2 cellular contexts compared by ENCODE assay signal in genomic region chr17:79721993-79722671, GRCh38.
A peak's percentile ranks its signal among the peaks of the same experiment; 100 is the strongest.
TF ChIP-seq lines count a peak whose summit lies in the region.

No MANE protein-coding gene starts in this region.

TF ChIP-seq in IMR-90, 13 proteins besides CTCF, POLR2A, EP300 and RAD21:
- no peak for TF ChIP-seq CEBPB (IDR thresholded peaks at IDR 0.05; ENCODE audit: low read depth, low read length)
- TF ChIP-seq SMC3 (IDR thresholded peaks at IDR 0.05; ENCODE audit: low read depth, low read length): no peak
- no peak for TF ChIP-seq BHLHE40 (IDR thresholded peaks at IDR 0.05; ENCODE audit: low read depth, low read length)
- no peak for TF ChIP-seq MAFK (IDR thresholded peaks at IDR 0.05; ENCODE audit: low read depth, low read length)
- TF ChIP-seq, protein P1, sequence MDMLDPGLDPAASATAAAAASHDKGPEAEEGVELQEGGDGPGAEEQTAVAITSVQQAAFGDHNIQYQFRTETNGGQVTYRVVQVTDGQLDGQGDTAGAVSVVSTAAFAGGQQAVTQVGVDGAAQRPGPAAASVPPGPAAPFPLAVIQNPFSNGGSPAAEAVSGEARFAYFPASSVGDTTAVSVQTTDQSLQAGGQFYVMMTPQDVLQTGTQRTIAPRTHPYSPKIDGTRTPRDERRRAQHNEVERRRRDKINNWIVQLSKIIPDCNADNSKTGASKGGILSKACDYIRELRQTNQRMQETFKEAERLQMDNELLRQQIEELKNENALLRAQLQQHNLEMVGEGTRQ (IDR thresholded peaks at IDR 0.05; ENCODE audit: low read depth, low read length): no peak
- no peak for TF ChIP-seq NFE2L2 (IDR thresholded peaks at IDR 0.05; ENCODE audit: low read depth, low read length)
- TF ChIP-seq ELK1 (IDR thresholded peaks at IDR 0.05; ENCODE audit: borderline replicate concordance, low read depth, low read length): no peak
- TF ChIP-seq MAZ (IDR thresholded peaks at IDR 0.05; ENCODE audit: borderline replicate concordance, low read depth, low read length): no peak
- TF ChIP-seq RCOR1 (IDR thresholded peaks at IDR 0.05; ENCODE audit: insufficient replicate concordance, low read length): no peak
- TF ChIP-seq CHD1 (IDR thresholded peaks at IDR 0.05; ENCODE audit: low read depth, low read length): no peak

TF ChIP-seq in HepG2, 621 proteins besides CTCF, POLR2A, EP300 and RAD21 (continues in another document):
- no peak for TF ChIP-seq TMF1 (CRISPR knock-in tag; IDR thresholded peaks at IDR 0.05; ENCODE audit: low read depth)
- TF ChIP-seq KDM5A (IDR thresholded peaks at IDR 0.05; ENCODE audit: borderline replicate concordance, low read length): no peak
- TF ChIP-seq ATF3 (CRISPR knock-in tag; IDR thresholded peaks at IDR 0.05): no peak
- no peak for TF ChIP-seq ZNF691 (CRISPR knock-in tag; IDR thresholded peaks at IDR 0.05; ENCODE audit: borderline replicate concordance, low read depth)
- TF ChIP-seq RCOR2 (CRISPR knock-in tag; IDR thresholded peaks at IDR 0.05): 0 out of 2 replicates have a peak, but pooled peaks have one; percentile 23
- TF ChIP-seq ZBTB1 (CRISPR knock-in tag; IDR thresholded peaks at IDR 0.05; ENCODE audit: borderline replicate concordance): no peak
- no peak for TF ChIP-seq ZNF761 (CRISPR knock-in tag; conservative IDR thresholded peaks at IDR 0.05)
- TF ChIP-seq ZFY (CRISPR knock-in tag; IDR thresholded peaks at IDR 0.05): peak; percentile 71
- TF ChIP-seq REPIN1 (CRISPR knock-in tag; IDR thresholded peaks at IDR 0.05; ENCODE audit: borderline replicate concordance, low read depth): no peak
- TF ChIP-seq KDM4B (CRISPR knock-in tag; IDR thresholded peaks at IDR 0.05): 0 out of 2 replicates have a peak, but pooled peaks have one; percentile 26
- TF ChIP-seq ARNT2 (CRISPR knock-in tag; IDR thresholded peaks at IDR 0.05; ENCODE audit: low read depth): no peak
- no peak for TF ChIP-seq HNRNPLL (IDR thresholded peaks at IDR 0.05; ENCODE audit: low read depth, low read length, poor library complexity, severe bottlenecking)
- TF ChIP-seq ZNF75D (CRISPR knock-in tag; IDR thresholded peaks at IDR 0.05; ENCODE audit: borderline replicate concordance): no peak
- TF ChIP-seq, protein P2, sequence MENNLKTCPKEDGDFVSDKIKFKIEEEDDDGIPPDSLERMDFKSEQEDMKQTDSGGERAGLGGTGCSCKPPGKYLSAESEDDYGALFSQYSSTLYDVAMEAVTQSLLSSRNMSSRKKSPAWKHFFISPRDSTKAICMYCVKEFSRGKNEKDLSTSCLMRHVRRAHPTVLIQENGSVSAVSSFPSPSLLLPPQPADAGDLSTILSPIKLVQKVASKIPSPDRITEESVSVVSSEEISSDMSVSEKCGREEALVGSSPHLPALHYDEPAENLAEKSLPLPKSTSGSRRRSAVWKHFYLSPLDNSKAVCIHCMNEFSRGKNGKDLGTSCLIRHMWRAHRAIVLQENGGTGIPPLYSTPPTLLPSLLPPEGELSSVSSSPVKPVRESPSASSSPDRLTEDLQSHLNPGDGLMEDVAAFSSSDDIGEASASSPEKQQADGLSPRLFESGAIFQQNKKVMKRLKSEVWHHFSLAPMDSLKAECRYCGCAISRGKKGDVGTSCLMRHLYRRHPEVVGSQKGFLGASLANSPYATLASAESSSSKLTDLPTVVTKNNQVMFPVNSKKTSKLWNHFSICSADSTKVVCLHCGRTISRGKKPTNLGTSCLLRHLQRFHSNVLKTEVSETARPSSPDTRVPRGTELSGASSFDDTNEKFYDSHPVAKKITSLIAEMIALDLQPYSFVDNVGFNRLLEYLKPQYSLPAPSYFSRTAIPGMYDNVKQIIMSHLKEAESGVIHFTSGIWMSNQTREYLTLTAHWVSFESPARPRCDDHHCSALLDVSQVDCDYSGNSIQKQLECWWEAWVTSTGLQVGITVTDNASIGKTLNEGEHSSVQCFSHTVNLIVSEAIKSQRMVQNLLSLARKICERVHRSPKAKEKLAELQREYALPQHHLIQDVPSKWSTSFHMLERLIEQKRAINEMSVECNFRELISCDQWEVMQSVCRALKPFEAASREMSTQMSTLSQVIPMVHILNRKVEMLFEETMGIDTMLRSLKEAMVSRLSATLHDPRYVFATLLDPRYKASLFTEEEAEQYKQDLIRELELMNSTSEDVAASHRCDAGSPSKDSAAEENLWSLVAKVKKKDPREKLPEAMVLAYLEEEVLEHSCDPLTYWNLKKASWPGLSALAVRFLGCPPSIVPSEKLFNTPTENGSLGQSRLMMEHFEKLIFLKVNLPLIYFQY (CRISPR knock-in tag; IDR thresholded peaks at IDR 0.05; ENCODE audit: borderline replicate concordance): 0 out of 2 replicates have a peak, but pooled peaks have one; percentile 61
- TF ChIP-seq ZBTB33 (CRISPR knock-in tag; IDR thresholded peaks at IDR 0.05): peak; percentile 12; the same call in 1 of the 2 replicates
- TF ChIP-seq ZNF776 (CRISPR knock-in tag; IDR thresholded peaks at IDR 0.05): no peak
- no peak for TF ChIP-seq THAP8 (CRISPR knock-in tag; IDR thresholded peaks at IDR 0.05; ENCODE audit: borderline replicate concordance)
- TF ChIP-seq, protein P3, sequence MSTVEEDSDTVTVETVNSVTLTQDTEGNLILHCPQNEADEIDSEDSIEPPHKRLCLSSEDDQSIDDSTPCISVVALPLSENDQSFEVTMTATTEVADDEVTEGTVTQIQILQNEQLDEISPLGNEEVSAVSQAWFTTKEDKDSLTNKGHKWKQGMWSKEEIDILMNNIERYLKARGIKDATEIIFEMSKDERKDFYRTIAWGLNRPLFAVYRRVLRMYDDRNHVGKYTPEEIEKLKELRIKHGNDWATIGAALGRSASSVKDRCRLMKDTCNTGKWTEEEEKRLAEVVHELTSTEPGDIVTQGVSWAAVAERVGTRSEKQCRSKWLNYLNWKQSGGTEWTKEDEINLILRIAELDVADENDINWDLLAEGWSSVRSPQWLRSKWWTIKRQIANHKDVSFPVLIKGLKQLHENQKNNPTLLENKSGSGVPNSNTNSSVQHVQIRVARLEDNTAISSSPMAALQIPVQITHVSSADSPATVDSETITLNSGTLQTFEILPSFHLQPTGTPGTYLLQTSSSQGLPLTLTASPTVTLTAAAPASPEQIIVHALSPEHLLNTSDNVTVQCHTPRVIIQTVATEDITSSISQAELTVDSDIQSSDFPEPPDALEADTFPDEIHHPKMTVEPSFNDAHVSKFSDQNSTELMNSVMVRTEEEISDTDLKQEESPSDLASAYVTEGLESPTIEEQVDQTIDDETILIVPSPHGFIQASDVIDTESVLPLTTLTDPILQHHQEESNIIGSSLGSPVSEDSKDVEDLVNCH (CRISPR knock-in tag; IDR thresholded peaks at IDR 0.05): no peak
- TF ChIP-seq U2AF2 (IDR thresholded peaks at IDR 0.05; ENCODE audit: low read depth, low read length): no peak
- TF ChIP-seq ASH2L (IDR thresholded peaks at IDR 0.05; ENCODE audit: insufficient read length, low read depth, low read length): no peak
- TF ChIP-seq ZNF598 (CRISPR knock-in tag; IDR thresholded peaks at IDR 0.05; ENCODE audit: borderline replicate concordance): no peak
- TF ChIP-seq, protein P4, sequence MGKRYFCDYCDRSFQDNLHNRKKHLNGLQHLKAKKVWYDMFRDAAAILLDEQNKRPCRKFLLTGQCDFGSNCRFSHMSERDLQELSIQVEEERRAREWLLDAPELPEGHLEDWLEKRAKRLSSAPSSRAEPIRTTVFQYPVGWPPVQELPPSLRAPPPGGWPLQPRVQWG (CRISPR knock-in tag; IDR thresholded peaks at IDR 0.05; ENCODE audit: borderline replicate concordance, low read depth): no peak
- no peak for TF ChIP-seq ZNF891 (CRISPR knock-in tag; IDR thresholded peaks at IDR 0.05)
- TF ChIP-seq, protein P5, sequence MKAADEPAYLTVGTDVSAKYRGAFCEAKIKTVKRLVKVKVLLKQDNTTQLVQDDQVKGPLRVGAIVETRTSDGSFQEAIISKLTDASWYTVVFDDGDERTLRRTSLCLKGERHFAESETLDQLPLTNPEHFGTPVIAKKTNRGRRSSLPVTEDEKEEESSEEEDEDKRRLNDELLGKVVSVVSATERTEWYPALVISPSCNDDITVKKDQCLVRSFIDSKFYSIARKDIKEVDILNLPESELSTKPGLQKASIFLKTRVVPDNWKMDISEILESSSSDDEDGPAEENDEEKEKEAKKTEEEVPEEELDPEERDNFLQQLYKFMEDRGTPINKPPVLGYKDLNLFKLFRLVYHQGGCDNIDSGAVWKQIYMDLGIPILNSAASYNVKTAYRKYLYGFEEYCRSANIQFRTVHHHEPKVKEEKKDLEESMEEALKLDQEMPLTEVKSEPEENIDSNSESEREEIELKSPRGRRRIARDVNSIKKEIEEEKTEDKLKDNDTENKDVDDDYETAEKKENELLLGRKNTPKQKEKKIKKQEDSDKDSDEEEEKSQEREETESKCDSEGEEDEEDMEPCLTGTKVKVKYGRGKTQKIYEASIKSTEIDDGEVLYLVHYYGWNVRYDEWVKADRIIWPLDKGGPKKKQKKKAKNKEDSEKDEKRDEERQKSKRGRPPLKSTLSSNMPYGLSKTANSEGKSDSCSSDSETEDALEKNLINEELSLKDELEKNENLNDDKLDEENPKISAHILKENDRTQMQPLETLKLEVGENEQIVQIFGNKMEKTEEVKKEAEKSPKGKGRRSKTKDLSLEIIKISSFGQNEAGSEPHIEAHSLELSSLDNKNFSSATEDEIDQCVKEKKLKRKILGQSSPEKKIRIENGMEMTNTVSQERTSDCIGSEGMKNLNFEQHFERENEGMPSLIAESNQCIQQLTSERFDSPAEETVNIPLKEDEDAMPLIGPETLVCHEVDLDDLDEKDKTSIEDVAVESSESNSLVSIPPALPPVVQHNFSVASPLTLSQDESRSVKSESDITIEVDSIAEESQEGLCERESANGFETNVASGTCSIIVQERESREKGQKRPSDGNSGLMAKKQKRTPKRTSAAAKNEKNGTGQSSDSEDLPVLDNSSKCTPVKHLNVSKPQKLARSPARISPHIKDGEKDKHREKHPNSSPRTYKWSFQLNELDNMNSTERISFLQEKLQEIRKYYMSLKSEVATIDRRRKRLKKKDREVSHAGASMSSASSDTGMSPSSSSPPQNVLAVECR (CRISPR knock-in tag; IDR thresholded peaks at IDR 0.05; ENCODE audit: borderline replicate concordance): peak; percentile 24; the same call in 1 of the 2 replicates
- TF ChIP-seq ZNF296 (CRISPR knock-in tag; conservative IDR thresholded peaks at IDR 0.05): no peak
- TF ChIP-seq KAT7 (CRISPR knock-in tag; IDR thresholded peaks at IDR 0.05; ENCODE audit: borderline replicate concordance): no peak
- no peak for TF ChIP-seq ZNF550 (CRISPR knock-in tag; IDR thresholded peaks at IDR 0.05; ENCODE audit: borderline replicate concordance)
- no peak for TF ChIP-seq TAF1 (CRISPR knock-in tag; IDR thresholded peaks at IDR 0.05)
- no peak for TF ChIP-seq FLYWCH1 (CRISPR knock-in tag; IDR thresholded peaks at IDR 0.05)
- TF ChIP-seq NFKB2 (CRISPR knock-in tag; IDR thresholded peaks at IDR 0.05; ENCODE audit: borderline replicate concordance): peak; percentile 60; the same call in 1 of the 2 replicates
- TF ChIP-seq YY1 (IDR thresholded peaks at IDR 0.05; ENCODE audit: insufficient read depth, insufficient replicate concordance, low read depth, low read length): no peak
- no peak for TF ChIP-seq ZNF703 (CRISPR knock-in tag; IDR thresholded peaks at IDR 0.05; ENCODE audit: borderline replicate concordance)
